In the genomic region with DNA sequence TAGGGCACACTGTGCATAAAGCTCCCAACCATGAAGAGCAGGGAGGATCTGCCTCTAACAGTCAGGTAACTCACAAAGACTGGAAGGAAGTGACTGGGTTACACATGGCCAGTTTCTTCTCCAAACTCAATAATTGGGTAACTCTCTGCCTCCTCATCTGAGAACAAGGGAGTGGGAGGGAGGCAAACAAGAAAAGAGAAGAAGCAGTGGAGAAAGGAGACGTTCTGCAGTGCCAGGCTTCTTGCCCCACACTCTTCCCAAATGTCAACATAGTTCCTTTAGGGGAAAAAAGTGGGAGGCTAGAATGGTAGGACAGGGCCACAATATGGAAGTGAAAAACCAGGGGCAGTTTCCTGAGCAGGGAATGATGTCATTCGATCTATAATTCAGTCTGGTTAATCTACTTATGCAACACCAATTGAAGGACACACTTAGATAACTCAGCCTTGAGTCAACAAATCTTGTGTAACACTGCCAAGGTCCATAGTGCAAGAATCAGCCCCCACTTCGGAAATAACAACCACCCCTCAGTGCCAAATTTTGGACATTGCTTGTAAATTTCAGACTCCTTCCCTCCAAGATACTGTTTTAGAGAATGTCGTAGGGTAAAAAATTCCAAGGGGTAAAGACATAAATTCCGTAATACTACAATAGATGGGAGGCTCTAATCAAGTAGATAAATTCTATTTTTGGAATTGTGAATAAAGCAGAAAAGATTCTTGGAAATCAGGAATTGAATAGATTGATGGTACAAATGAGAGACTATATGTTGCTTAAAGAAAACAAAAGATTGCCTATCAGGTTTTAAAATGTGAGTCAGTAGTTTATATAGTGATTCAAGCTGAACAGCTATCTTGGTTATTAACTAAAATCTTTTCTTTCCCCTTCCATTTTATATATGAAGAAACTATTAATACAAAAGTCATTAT, we compare ENCODE assay signal across 9 cellular contexts.
DNase-seq lines count a peak whose midpoint lies in the region; ATAC-seq, FAIRE-seq and TF ChIP-seq lines count a peak whose summit lies in the region.
"Had no signal": no experiment of that assay in that cellular context is flagged by ENCODE, and none has a peak within 500 bp of the region (broad histone marks: within the 10 kb centered on the region; RNA-seq: fewer than 3 reads in every experiment).

No MANE protein-coding gene starts in this region.

- H3K36me3 ChIP-seq in gastroesophageal sphincter: no peaks in the 10 kb centered on the region
- no peaks in the 10 kb centered on the region for H3K36me3 ChIP-seq in gastrocnemius medialis

- intact Hi-C loops in gastrocnemius medialis (cut with DNase I; ENCODE audit: low total_unique reads): loop anchor here (2.0 to 5.0 kb wide), 2 partner anchors 30 to 255 kb away; no protein-coding TSS in a partner anchor

- ATAC-seq in gastroesophageal sphincter (peak; percentile 57), gastrocnemius medialis (peak; percentile 14 to 17), GM21360 (IDR thresholded peaks at IDR 0.05; ENCODE audit: unreplicated experiment) (no peak)

- peak overlapping the region; percentile 88 to 96 (median 91) for H3K27ac ChIP-seq in gastroesophageal sphincter
- H3K27ac ChIP-seq in gastrocnemius medialis: peak overlapping the region in 3 of 4 donors; percentile 4 to 89 (median 34)

- no peak overlapping the region for H3K4me3 ChIP-seq in gastroesophageal sphincter
- no peak overlapping the region for H3K4me3 ChIP-seq in gastrocnemius medialis

- H3K4me1 ChIP-seq in gastroesophageal sphincter (peaks cover 35 to 99% (median 37%) of the 10 kb centered on the region in 3 donors), gastrocnemius medialis (peaks cover 41 to 47% of the 10 kb centered on the region in 2 donors)

- TF ChIP-seq POLR2A in gastroesophageal sphincter (IDR thresholded peaks at IDR 0.05) (no peak), gastrocnemius medialis (IDR thresholded peaks at IDR 0.05) (no peak)

- no peak for TF ChIP-seq EP300 in gastroesophageal sphincter (IDR thresholded peaks at IDR 0.05)

- no peak for TF ChIP-seq CTCF in gastroesophageal sphincter (IDR thresholded peaks at IDR 0.05)
- TF ChIP-seq CTCF in gastrocnemius medialis (IDR thresholded peaks at IDR 0.05 in 4 of 5, conservative IDR thresholded peaks at IDR 0.05 in 1 of 5): no peak

- H3K27me3 ChIP-seq in gastroesophageal sphincter: no peaks in the 10 kb centered on the region
- no peaks in the 10 kb centered on the region for H3K27me3 ChIP-seq in gastrocnemius medialis

- H3K9me3 ChIP-seq in gastroesophageal sphincter: no peaks in the 10 kb centered on the region
- H3K9me3 ChIP-seq in gastrocnemius medialis: no peaks in the 10 kb centered on the region

- DNase-seq in H4 (ENCODE audit: low spot score) (peak; percentile 47), RCC 7860 (ENCODE audit: low spot score) (peak; percentile 70), gastrocnemius medialis (no peak), anterior cingulate cortex (lab: John Stamatoyannopoulos, UW) (no peak), NCI-H446 (lab: John Stamatoyannopoulos, UW) (no peak), NCI-H69 (lab: John Stamatoyannopoulos, UW) (no peak)
- DNase-seq: stimulated activated naive CD4-positive, alpha-beta T cell had no signal

- peak; percentile 72 for FAIRE-seq in RCC 7860 (lab: Jason Lieb, UNC)

- 48 to 52% methylated on average over 5 of the region's 5 CpGs for WGBS in gastroesophageal sphincter (ENCODE audit: low coverage in 1 of 2), 2 donors

- in situ Hi-C loops in gastrocnemius medialis (cut with MboI; ENCODE audit: low sequenced_read_pairs in 4 of 4): loop anchor here in 3 of 4 donors (25.0 kb wide), 3 partner anchors 560 to 840 kb away; partner anchors contain the start of gene BCL6 (in 1 of the 3)

Comparison
In these comparisons a context has a peak if more than half of its experiments do, and no peak if none do; other contexts are left out.
1. DNase-seq: peak in H4 (single experiment) and RCC 7860 (single experiment); none in gastrocnemius medialis (0 of 2), anterior cingulate cortex (0 of 58), NCI-H446 (0 of 2) and NCI-H69 (single experiment).